Comparison of ENCODE assay signal across 13 cellular contexts in the genomic region with DNA sequence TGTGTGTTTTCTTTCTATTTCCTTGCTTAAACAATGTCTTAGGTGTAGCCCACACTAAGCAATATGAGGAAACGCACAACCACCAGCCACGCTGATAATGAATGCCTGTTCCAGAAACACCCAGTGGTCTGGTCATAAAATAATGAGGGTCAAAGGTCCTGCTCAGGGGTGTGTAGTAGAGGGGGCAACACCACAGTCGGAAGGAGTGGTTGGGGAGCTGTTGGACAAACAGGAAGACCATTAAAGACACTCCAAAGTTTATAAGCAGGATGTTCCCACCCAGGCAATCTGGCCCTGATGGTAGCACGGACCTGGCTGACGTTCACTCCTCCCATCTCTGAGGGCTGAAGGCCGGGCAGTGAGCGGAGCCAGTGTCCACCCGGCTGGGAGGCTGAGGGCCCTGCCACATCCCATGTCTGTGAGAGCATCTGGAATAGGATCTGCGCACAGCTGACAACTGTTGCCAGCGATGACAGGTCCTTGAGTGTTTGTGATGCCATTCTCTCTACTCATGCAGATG. TPM values are rescaled to one million over a fixed set of nuclear protein-coding genes. Genes with fewer than 3 reads are reported as not detected.
DNase-seq lines count a peak whose midpoint lies in the region; ATAC-seq and TF ChIP-seq lines count a peak whose summit lies in the region.
"Had no signal": no experiment of that assay in that cellular context is flagged by ENCODE, and none has a peak within 500 bp of the region (broad histone marks: within the 10 kb centered on the region; RNA-seq: fewer than 3 reads in every experiment).

No MANE protein-coding gene starts in this region.

- peaks cover 7 to 16% of the 10 kb centered on the region in 2 donors for H3K4me1 ChIP-seq in ascending aorta
- peaks cover 4 to 10% of the 10 kb centered on the region in 2 experiments for H3K4me1 ChIP-seq in trophoblast cell (ENCODE audit: control insufficient read depth in 1 of 2, insufficient read depth in 2 of 2, low read length in 2 of 2)

- H3K9me3 Mint-ChIP-seq in activated naive CD4-positive, alpha-beta T cell treated with anti-CD3 and anti-CD28 coated beads, Interleukin-2, amount 10 ng/mL, durations not matched to agents 7 days and 5 days: no peaks in the 10 kb centered on the region
- H3K9me3 Mint-ChIP-seq: activated naive CD8-positive, alpha-beta T cell treated with anti-CD3 and anti-CD28 coated beads, Interleukin-2, amount 10 ng/mL, durations not matched to agents 7 days and 5 days; naive B cell had no signal

- H3K27me3 ChIP-seq in BJ (ENCODE audit: control insufficient read depth, insufficient read depth, low read length) (no peaks in the 10 kb centered on the region), ascending aorta (no peaks in the 10 kb centered on the region), trophoblast cell (ENCODE audit: insufficient read depth, low read length) (no peaks in the 10 kb centered on the region)

- CTCF ChIA-PET in BJ (lab: Yijun Ruan, JAX): interaction anchor here (0.6 to 1.6 kb wide), 4 partner anchors 9 to 214 kb away, joined by 3 to 7 read pairs (median 4); no protein-coding TSS in a partner anchor
- CTCF ChIA-PET in activated naive CD4-positive, alpha-beta T cell treated with anti-CD3 and anti-CD28 coated beads, Interleukin-2, amount 10 ng/mL, durations not matched to agents 7 days and 5 days (lab: Charles Lee): interaction anchor here (0.5 to 1.1 kb wide), 3 partner anchors 31 to 538 kb away, joined by 3 to 5 read pairs (median 3); no protein-coding TSS in a partner anchor

- no peak overlapping the region for H3K4me2 ChIP-seq in trophoblast cell (ENCODE audit: low read length)

- H2AK5ac ChIP-seq in trophoblast cell (ENCODE audit: low read length): no peak overlapping the region

- intact Hi-C loops in ascending aorta (cut with DNase I) (loop anchor here (10.0 kb wide), 2 partner anchors 366 to 676 kb away; no protein-coding TSS in a partner anchor), left cardiac atrium (cut with DNase I) (no loop called here), head of caudate nucleus (cut with DNase I) (no loop called here)

- no peak overlapping the region for H4K12ac ChIP-seq in trophoblast cell (ENCODE audit: low read depth, low read length)

- no peak overlapping the region for H4K91ac ChIP-seq in trophoblast cell (ENCODE audit: low read depth, low read length)

- H3K9me3 ChIP-seq in ascending aorta (no peaks in the 10 kb centered on the region), trophoblast cell (ENCODE audit: insufficient read depth, low read depth, low read length) (peaks cover under 1% of the 10 kb centered on the region)

- no peak overlapping the region for H2BK5ac ChIP-seq in trophoblast cell (ENCODE audit: low read depth, low read length, poor library complexity)

- POLR2A ChIA-PET in BJ (lab: Charles Lee): interaction anchor here (0.5 to 1.0 kb wide), 3 partner anchors 18 to 243 kb away, joined by 3 to 6 read pairs (median 4); no protein-coding TSS in a partner anchor

- H3K79me1 ChIP-seq in trophoblast cell (ENCODE audit: low read length): peaks cover 2% of the 10 kb centered on the region

- no peak overlapping the region for H3K18ac ChIP-seq in trophoblast cell (ENCODE audit: low read length)

- no peak overlapping the region for H3K4me3 Mint-ChIP-seq in activated naive CD4-positive, alpha-beta T cell treated with anti-CD3 and anti-CD28 coated beads, Interleukin-2, amount 10 ng/mL, durations not matched to agents 7 days and 5 days
- H3K4me3 Mint-ChIP-seq: activated naive CD8-positive, alpha-beta T cell treated with anti-CD3 and anti-CD28 coated beads, Interleukin-2, amount 10 ng/mL, durations not matched to agents 7 days and 5 days; naive B cell had no signal

- peaks cover 3% of the 10 kb centered on the region for H3K27me3 Mint-ChIP-seq in activated naive CD4-positive, alpha-beta T cell treated with anti-CD3 and anti-CD28 coated beads, Interleukin-2, amount 10 ng/mL, durations not matched to agents 7 days and 5 days
- H3K27me3 Mint-ChIP-seq: activated naive CD8-positive, alpha-beta T cell treated with anti-CD3 and anti-CD28 coated beads, Interleukin-2, amount 10 ng/mL, durations not matched to agents 7 days and 5 days; naive B cell had no signal

- ATAC-seq in left cardiac atrium: peak; percentile 80 to 88

- WGBS in trophoblast cell (ENCODE audit: extremely low coverage, insufficient coverage, insufficient read length): no CpG with 5 or more reads among the region's 10 CpGs

- H2BK12ac ChIP-seq in trophoblast cell (ENCODE audit: low read length): no peak overlapping the region

- H3K27ac ChIP-seq in ascending aorta: peak overlapping the region; percentile 76 to 89
- no peak overlapping the region for H3K27ac ChIP-seq in trophoblast cell (ENCODE audit: low read depth, low read length)
- H3K27ac ChIP-seq: C4-2B had no signal

- no peaks in the 10 kb centered on the region for H3K36me3 Mint-ChIP-seq in activated naive CD4-positive, alpha-beta T cell treated with anti-CD3 and anti-CD28 coated beads, Interleukin-2, amount 10 ng/mL, durations not matched to agents 7 days and 5 days
- H3K36me3 Mint-ChIP-seq: activated naive CD8-positive, alpha-beta T cell treated with anti-CD3 and anti-CD28 coated beads, Interleukin-2, amount 10 ng/mL, durations not matched to agents 7 days and 5 days; naive B cell had no signal

- H4K8ac ChIP-seq in trophoblast cell (ENCODE audit: low read depth, low read length): no peak overlapping the region

- H3K4me1 Mint-ChIP-seq in activated naive CD4-positive, alpha-beta T cell treated with anti-CD3 and anti-CD28 coated beads, Interleukin-2, amount 10 ng/mL, durations not matched to agents 7 days and 5 days: peaks cover 17% of the 10 kb centered on the region

- H2AFZ ChIP-seq in trophoblast cell (ENCODE audit: insufficient read depth, low read length, poor library complexity): no peak overlapping the region

- TF ChIP-seq CTCF in BJ (IDR thresholded peaks at IDR 0.05; ENCODE audit: insufficient read depth, low read depth, low read length) (no peak), ascending aorta (IDR thresholded peaks at IDR 0.05) (no peak)

- no peak overlapping the region for H3K4me3 ChIP-seq in BJ (ENCODE audit: low read depth, low read length)
- H3K4me3 ChIP-seq in ascending aorta: no peak overlapping the region
- H3K4me3 ChIP-seq in trophoblast cell (ENCODE audit: low read depth, low read length): no peak overlapping the region

- H3K23ac ChIP-seq in trophoblast cell (ENCODE audit: low read length): no peak overlapping the region

- no peaks in the 10 kb centered on the region for H3K79me2 ChIP-seq in trophoblast cell (ENCODE audit: control insufficient read depth, insufficient read depth, low read length, poor library complexity)

- no peak overlapping the region for H3K4ac ChIP-seq in trophoblast cell (ENCODE audit: low read depth, low read length)

- H2BK120ac ChIP-seq in trophoblast cell (ENCODE audit: insufficient read depth, low read length, poor library complexity): no peak overlapping the region

- no peak overlapping the region for H3K27ac Mint-ChIP-seq in activated naive CD4-positive, alpha-beta T cell treated with anti-CD3 and anti-CD28 coated beads, Interleukin-2, amount 10 ng/mL, durations not matched to agents 7 days and 5 days
- H3K27ac Mint-ChIP-seq: activated naive CD8-positive, alpha-beta T cell treated with anti-CD3 and anti-CD28 coated beads, Interleukin-2, amount 10 ng/mL, durations not matched to agents 7 days and 5 days had no signal

- DNase-seq in BJ (ENCODE audit: low read depth) (peak; percentile 70), ascending aorta (ENCODE audit: low spot score in 2 of 2) (no peak), left cardiac atrium (peak; percentile 77), trophoblast cell (peak; percentile 85 to 90), UCSD-AML1 (lab: John Stamatoyannopoulos, UW; ENCODE audit: unreplicated experiment) (no peak), head of caudate nucleus (no peak), NOMO-1 treated with DMSO at 0.1 percent for 48 hours (lab: John Stamatoyannopoulos, UW; ENCODE audit: unreplicated experiment) (no peak)
- DNase-seq in activated naive CD4-positive, alpha-beta T cell treated with anti-CD3 and anti-CD28 coated beads, Interleukin-2, amount 10 ng/mL, durations not matched to agents 7 days and 5 days: no peak
- DNase-seq: activated CD4-positive, alpha-beta T cell treated with anti-CD3 and anti-CD28 coated beads for 1 hour; activated naive CD8-positive, alpha-beta T cell treated with anti-CD3 and anti-CD28 coated beads, Interleukin-2, amount 10 ng/mL, durations not matched to agents 7 days and 5 days; naive B cell; NCI-H1092 had no signal

- no peak overlapping the region for H3K9ac ChIP-seq in trophoblast cell (ENCODE audit: low read length)

- H3K36me3 ChIP-seq in BJ (ENCODE audit: control insufficient read depth, insufficient read depth, low read length) (no peaks in the 10 kb centered on the region), ascending aorta (no peaks in the 10 kb centered on the region), trophoblast cell (ENCODE audit: control insufficient read depth in 1 of 2, insufficient read depth in 2 of 2, low read length in 2 of 2) (no peaks in the 10 kb centered on the region)

- no peak overlapping the region for H3K14ac ChIP-seq in trophoblast cell (ENCODE audit: low read length)

RNA-seq across cellular contexts. Expression of a gene that starts 7.7 kb away (rescaled TPM):
- polyA plus RNA-seq in BJ (2011; rRNA removed): 0.01 and 0.13 TPM in 2 replicates
- 0.05 TPM in 2 replicates for polyA minus RNA-seq in BJ (2011; rRNA and poly(A)+ RNA removed)
- total RNA-seq in ascending aorta (1.1 TPM), left cardiac atrium (1 to 10 TPM in 1 of 2 donors, under 1 TPM in 1; 0.68 to 1.8 TPM)
- 0.07 and 0.15 TPM in 2 replicates for polyA plus RNA-seq in trophoblast cell (2013)

RNA-seq across cellular contexts. Expression of a gene that starts 38.9 kb away (rescaled TPM):
- 14.1 and 23.7 TPM in 2 replicates for polyA plus RNA-seq in BJ (2011; rRNA removed)
- polyA minus RNA-seq in BJ (2011; rRNA and poly(A)+ RNA removed): 13.5 and 17.9 TPM in 2 replicates
- total RNA-seq in ascending aorta (30.4 TPM), left cardiac atrium (10 to 100 TPM; 27.2 to 28.4 TPM)
- 19.5 and 19.6 TPM in 2 replicates for polyA plus RNA-seq in trophoblast cell (2013)

Comparison
In these comparisons a context has a peak if more than half of its experiments do, and no peak if none do; other contexts are left out.
1. DNase-seq: peak in BJ (single experiment), left cardiac atrium (single experiment) and trophoblast cell (2 of 2); none in ascending aorta (0 of 2), activated naive CD4-positive, alpha-beta T cell treated with anti-CD3 and anti-CD28 coated beads, Interleukin-2, amount 10 ng/mL, durations not matched to agents 7 days and 5 days (single experiment), UCSD-AML1 (single experiment), head of caudate nucleus (0 of 42) and NOMO-1 treated with DMSO at 0.1 percent for 48 hours (single experiment).